22 cellular contexts compared by ENCODE assay signal in the genomic region with DNA sequence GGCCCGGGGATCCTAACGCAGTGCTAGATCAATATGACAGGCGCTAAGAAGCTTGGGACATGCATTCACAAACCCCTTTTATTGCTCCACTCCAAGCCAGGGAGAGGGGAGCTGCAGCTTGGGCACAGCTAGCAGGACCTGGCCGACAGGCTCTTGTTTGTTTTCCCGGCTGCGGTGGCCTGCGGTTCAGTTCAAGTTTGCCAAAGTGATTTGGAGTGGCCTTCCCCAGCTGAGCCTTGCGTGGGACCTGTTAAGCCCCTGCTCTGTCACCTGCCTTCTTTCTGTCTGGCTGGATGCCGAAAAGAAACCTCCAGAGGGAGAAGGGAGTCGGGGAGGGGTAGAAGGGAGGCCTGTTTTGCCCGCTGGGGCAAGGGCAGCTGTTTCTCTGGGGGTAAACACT.
DNase-seq lines count a peak whose midpoint lies in the region; ATAC-seq and TF ChIP-seq lines count a peak whose summit lies in the region.
"Had no signal": no experiment of that assay in that cellular context is flagged by ENCODE, and none has a peak within 500 bp of the region (broad histone marks: within the 10 kb centered on the region; RNA-seq: fewer than 3 reads in every experiment).

No MANE protein-coding gene starts in this region.

- no peaks in the 10 kb centered on the region for H3K9me3 ChIP-seq in prostate gland
- H3K9me3 ChIP-seq: BLaER1, body of pancreas, esophagus muscularis mucosa, transverse colon had no signal

- no peaks in the 10 kb centered on the region for H3K36me3 ChIP-seq in prostate gland
- H3K36me3 ChIP-seq: BLaER1, esophagus muscularis mucosa, transverse colon had no signal

- peak overlapping the region; percentile 19 for H3K27ac ChIP-seq in cingulate gyrus (ENCODE audit: low read depth, low read length)
- no peak overlapping the region for H3K27ac ChIP-seq in prostate gland
- H3K27ac ChIP-seq: 22Rv1, BLaER1, body of pancreas, esophagus muscularis mucosa, transverse colon had no signal

- H3K4me3 ChIP-seq in prostate gland = no peak overlapping the region
- H3K4me3 ChIP-seq: BLaER1, body of pancreas, esophagus muscularis mucosa, transverse colon had no signal

- ATAC-seq in left lobe of liver (no peak), GM19463 (IDR thresholded peaks at IDR 0.05; ENCODE audit: unreplicated experiment) (no peak)
- ATAC-seq: body of pancreas; SK-N-SH treated with all-trans-retinoic acid at 6 μM for 48 hours; stimulated activated naive B cell treated with anti-CD40 and anti-IgM and Interleukin-4, amounts not matched to agents 10 μg/mL and 1 μg/mL and 100 μg/mL, for 72 hours had no signal

- WGBS in prostate gland = 37% methylated on average over 11 of the region's 11 CpGs

- intact Hi-C loops in prostate gland (cut with DNase I) = no loop called here

- DNase-seq in DMS153 treated with DMSO at 0.1 percent for 48 hours (lab: John Stamatoyannopoulos, UW; ENCODE audit: unreplicated experiment) (peak; percentile 6), DMS153 (lab: John Stamatoyannopoulos, UW) (no peak), NCI-H2107 (lab: John Stamatoyannopoulos, UW) (peak; percentile 80), prostate gland (ENCODE audit: low spot score) (peak; percentile 19), left lobe of liver (ENCODE audit: low spot score) (no peak), UCSD-AML1 (lab: John Stamatoyannopoulos, UW; ENCODE audit: unreplicated experiment) (no peak)
- DNase-seq: activated CD4-positive, alpha-beta T cell treated with anti-CD3 and anti-CD28 coated beads, Interleukin-2, amount 50 U/mL, for 4 hours; activated naive CD4-positive, alpha-beta T cell treated with anti-CD3 and anti-CD28 coated beads, Interleukin-2, amount 50 U/mL, for 16 hours; DND-41; head of caudate nucleus; IMR-90; NCI-H526; stimulated activated CD4-positive, alpha-beta T cell treated with anti-CD3 and anti-CD28 coated beads, Interleukin-15, amount 100 ng/mL, for 24 hours; stimulated activated naive B cell treated with anti-CD40 and anti-IgM and Interleukin-4, amounts not matched to agents 10 μg/mL and 1 μg/mL and 100 μg/mL, for 72 hours; transverse colon had no signal

- no peak for TF ChIP-seq POLR2A in prostate gland (IDR thresholded peaks at IDR 0.05)

- TF ChIP-seq CTCF in prostate gland (IDR thresholded peaks at IDR 0.05) = no peak

- H3K27me3 ChIP-seq in prostate gland (replicated peaks; ENCODE audit: insufficient read depth) = no peaks in the 10 kb centered on the region
- H3K27me3 ChIP-seq: BLaER1, body of pancreas, esophagus muscularis mucosa had no signal

- peaks cover 3% of the 10 kb centered on the region for H3K4me1 ChIP-seq in prostate gland (replicated peaks)

Comparison
In these comparisons a context has a peak if more than half of its experiments do, and no peak if none do; other contexts are left out.
1. DNase-seq: peak in DMS153 treated with DMSO at 0.1 percent for 48 hours (single experiment), NCI-H2107 (single experiment) and prostate gland (single experiment); none in DMS153 (single experiment), left lobe of liver (single experiment) and UCSD-AML1 (single experiment).